In genomic region chr15:95536638-95537037, GRCh38 we compare ENCODE assay signal across 3 cellular contexts.
"Had no signal": no experiment of that assay in that cellular context is flagged by ENCODE, and none has a peak within 500 bp of the region (broad histone marks: within the 10 kb centered on the region; RNA-seq: fewer than 3 reads in every experiment).

No MANE protein-coding gene starts in this region.

- H3K4me3 ChIP-seq: GM12878 had no signal

- DNase-seq: GDM1, GF-D8 had no signal

- ATAC-seq: GM12878 had no signal
